ENCODE assay signal across 23 cellular contexts in the genomic region with DNA sequence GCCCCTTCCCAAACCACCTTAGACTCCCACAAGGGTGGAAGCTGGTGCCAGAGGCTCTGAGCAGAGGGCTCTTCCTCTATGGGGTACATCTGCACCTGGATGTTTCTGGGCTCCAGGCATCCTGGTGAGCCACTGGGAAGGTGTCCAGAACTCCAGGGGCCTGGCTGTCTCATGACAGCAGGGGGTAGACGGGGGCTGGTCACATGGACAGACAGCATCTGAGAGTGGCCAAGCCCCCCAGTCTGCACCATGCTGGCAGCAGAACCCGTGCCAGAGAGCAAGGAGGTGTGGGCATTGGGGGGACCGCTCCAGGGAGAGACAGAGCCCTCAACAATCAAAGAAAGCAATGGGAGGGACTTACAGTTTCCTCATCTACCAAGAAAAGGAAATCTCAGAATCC. TPM values are rescaled to one million over a fixed set of nuclear protein-coding genes. Genes with fewer than 3 reads are reported as not detected.
DNase-seq lines count a peak whose midpoint lies in the region; ATAC-seq and TF ChIP-seq lines count a peak whose summit lies in the region.
"Had no signal": no experiment of that assay in that cellular context is flagged by ENCODE, and none has a peak within 500 bp of the region (broad histone marks: within the 10 kb centered on the region; RNA-seq: fewer than 3 reads in every experiment).

No MANE protein-coding gene starts in this region.

- 75 to 82% methylated on average over 3 of the region's 3 CpGs for WGBS in GM23248 (ENCODE audit: low coverage in 1 of 2, low lambda C conversion rate in 2 of 2, missing lambda C conversion rate in 2 of 2), 2 experiments

- no peaks in the 10 kb centered on the region for H3K79me2 ChIP-seq in GM23248 (ENCODE audit: insufficient read depth)

- H3K4me1 Mint-ChIP-seq in T-helper 17 cell (peaks cover 22% of the 10 kb centered on the region), WTC11 (peaks cover 3% of the 10 kb centered on the region; the same call in 1 of the 2 replicates)
- peaks cover 36% of the 10 kb centered on the region for H3K4me1 Mint-ChIP-seq in stimulated activated effector memory CD8-positive, alpha-beta T cell treated with anti-CD3 and anti-CD28 coated beads, Interleukin-12 subunit alpha, Interleukin-12 subunit beta, amount 100 ng/mL, for 72 hours

- no peak for DNase-seq in GM23248
- peak; percentile 7 for DNase-seq in MG63
- DNase-seq in T-helper 17 cell: no peak
- DNase-seq in stimulated activated effector memory CD8-positive, alpha-beta T cell treated with anti-CD3 and anti-CD28 coated beads, Interleukin-12 subunit alpha, Interleukin-12 subunit beta, amount 100 ng/mL, for 72 hours (ENCODE audit: low spot score in 2 of 2): no peak
- no peak for DNase-seq in WTC11 (ENCODE audit: low spot score)
- DNase-seq in stimulated activated naive CD4-positive, alpha-beta T cell treated with Interleukin-2 at 50 U/mL for 16 hours (lab: John Stamatoyannopoulos, UW): no peak
- no peak for DNase-seq in NCI-H2196 treated with DMSO at 0.1 percent for 48 hours (lab: John Stamatoyannopoulos, UW; ENCODE audit: unreplicated experiment)
- DNase-seq: C1 segment of cervical spinal cord; CD8-positive, alpha-beta T cell; DMS79 treated with DMSO at 0.1 percent for 48 hours; HCEC 1CT; KG1; NCI-H1048; NCI-H1436; NCI-H1930; NCI-H226; NCI-H524 treated with DMSO at 0.1 percent for 48 hours; Peyer's patch; SHP77 treated with DMSO at 0.1 percent for 48 hours; T-helper 1 cell had no signal

- in situ Hi-C loops in GM23248 (cut with MboI): no loop called here

- H3F3A ChIP-seq in GM23248 (ENCODE audit: insufficient read depth): peaks cover 15% of the 10 kb centered on the region; the same call in 1 of the 2 replicates

- H3K27ac ChIP-seq in GM23248: no peak overlapping the region
- H3K27ac ChIP-seq: Peyer's patch had no signal

- CTCF ChIA-PET in WTC11 (lab: Charles Lee): no interaction called here

- ATAC-seq in T-helper 17 cell: peak; percentile 28
- no peak for ATAC-seq in stimulated activated effector memory CD8-positive, alpha-beta T cell treated with anti-CD3 and anti-CD28 coated beads, Interleukin-12 subunit alpha, Interleukin-12 subunit beta, amount 100 ng/mL, for 72 hours
- no peak for ATAC-seq in WTC11
- ATAC-seq: CD8-positive, alpha-beta T cell had no signal

- no peaks in the 10 kb centered on the region for H3K9me3 ChIP-seq in GM23248 (ENCODE audit: low read depth)
- no peaks in the 10 kb centered on the region for H3K9me3 ChIP-seq in MG63
- H3K9me3 ChIP-seq in T-helper 17 cell (ENCODE audit: control insufficient read depth, low read length, poor library complexity, severe bottlenecking): no peaks in the 10 kb centered on the region
- H3K9me3 ChIP-seq: Peyer's patch had no signal

- H3K27me3 Mint-ChIP-seq in T-helper 17 cell (no peaks in the 10 kb centered on the region), WTC11 (ENCODE audit: low read depth) (no peaks in the 10 kb centered on the region; the same call in 1 of the 2 replicates)

- POLR2A ChIA-PET in WTC11 (lab: Charles Lee): no interaction called here

- H3K4me1 ChIP-seq in GM23248 (ENCODE audit: insufficient read depth): peaks cover 10% of the 10 kb centered on the region
- H3K4me1 ChIP-seq: Peyer's patch had no signal

- H4K20me1 ChIP-seq in GM23248 (ENCODE audit: insufficient read depth): no peaks in the 10 kb centered on the region

- no peak overlapping the region for H2AFZ ChIP-seq in GM23248

- peak overlapping the region; percentile 31 for H3K4me2 ChIP-seq in GM23248 (ENCODE audit: unreplicated experiment)

- no peak overlapping the region for H3K9ac ChIP-seq in GM23248

- H3K4me3 Mint-ChIP-seq in T-helper 17 cell (no peak overlapping the region), WTC11 (no peak overlapping the region)
- H3K4me3 Mint-ChIP-seq in stimulated activated effector memory CD8-positive, alpha-beta T cell treated with anti-CD3 and anti-CD28 coated beads, Interleukin-12 subunit alpha, Interleukin-12 subunit beta, amount 100 ng/mL, for 72 hours: no peak overlapping the region
- H3K4me3 Mint-ChIP-seq: CD8-positive, alpha-beta T cell had no signal

- no peak for TF ChIP-seq CTCF in WTC11 (IDR thresholded peaks at IDR 0.05)

- H3K4me3 ChIP-seq in GM23248 (no peak overlapping the region), MG63 (no peak overlapping the region)
- H3K4me3 ChIP-seq: Peyer's patch had no signal

- H3K27ac Mint-ChIP-seq in T-helper 17 cell: peak overlapping the region; percentile 32
- peak overlapping the region; percentile 23 for H3K27ac Mint-ChIP-seq in stimulated activated effector memory CD8-positive, alpha-beta T cell treated with anti-CD3 and anti-CD28 coated beads, Interleukin-12 subunit alpha, Interleukin-12 subunit beta, amount 100 ng/mL, for 72 hours
- H3K27ac Mint-ChIP-seq in WTC11: no peak overlapping the region
- H3K27ac Mint-ChIP-seq: CD8-positive, alpha-beta T cell had no signal

- no peaks in the 10 kb centered on the region for H3K9me3 Mint-ChIP-seq in stimulated activated effector memory CD8-positive, alpha-beta T cell treated with anti-CD3 and anti-CD28 coated beads, Interleukin-12 subunit alpha, Interleukin-12 subunit beta, amount 100 ng/mL, for 72 hours
- H3K9me3 Mint-ChIP-seq in WTC11: peaks cover 26% of the 10 kb centered on the region

- H3K36me3 Mint-ChIP-seq in T-helper 17 cell (ENCODE audit: low read depth) (peaks cover 4% of the 10 kb centered on the region), WTC11 (peaks cover 14% of the 10 kb centered on the region)
- H3K36me3 Mint-ChIP-seq in stimulated activated effector memory CD8-positive, alpha-beta T cell treated with anti-CD3 and anti-CD28 coated beads, Interleukin-12 subunit alpha, Interleukin-12 subunit beta, amount 100 ng/mL, for 72 hours: peaks cover 14% of the 10 kb centered on the region
- H3K36me3 Mint-ChIP-seq: CD8-positive, alpha-beta T cell had no signal

- no peaks in the 10 kb centered on the region for H3K9me2 ChIP-seq in GM23248 (ENCODE audit: insufficient read depth)

- H3K27me3 ChIP-seq in GM23248 (replicated peaks; ENCODE audit: insufficient read depth) (no peaks in the 10 kb centered on the region), MG63 (no peaks in the 10 kb centered on the region)
- H3K27me3 ChIP-seq: Peyer's patch had no signal

- no peaks in the 10 kb centered on the region for H3K36me3 ChIP-seq in GM23248 (ENCODE audit: low read depth)
- H3K36me3 ChIP-seq in MG63: no peaks in the 10 kb centered on the region
- H3K36me3 ChIP-seq: Peyer's patch had no signal

TF ChIP-seq in WTC11, 78 proteins besides CTCF, POLR2A, EP300 and RAD21 (continues in another document):
- TF ChIP-seq TEAD4 (CRISPR knock-in tag; IDR thresholded peaks at IDR 0.05) (no peak), MYBL2 (CRISPR knock-in tag; IDR thresholded peaks at IDR 0.05) (no peak), NFATC4 (CRISPR knock-in tag; IDR thresholded peaks at IDR 0.05) (no peak), CDX4 (CRISPR knock-in tag; IDR thresholded peaks at IDR 0.05; ENCODE audit: borderline replicate concordance) (no peak), NFYB (CRISPR knock-in tag; conservative IDR thresholded peaks at IDR 0.05; ENCODE audit: low read depth) (no peak), CREB1 (CRISPR knock-in tag; IDR thresholded peaks at IDR 0.05) (no peak), ESRRA (CRISPR knock-in tag; IDR thresholded peaks at IDR 0.05; ENCODE audit: borderline replicate concordance) (no peak)
- TF ChIP-seq, protein P1, sequence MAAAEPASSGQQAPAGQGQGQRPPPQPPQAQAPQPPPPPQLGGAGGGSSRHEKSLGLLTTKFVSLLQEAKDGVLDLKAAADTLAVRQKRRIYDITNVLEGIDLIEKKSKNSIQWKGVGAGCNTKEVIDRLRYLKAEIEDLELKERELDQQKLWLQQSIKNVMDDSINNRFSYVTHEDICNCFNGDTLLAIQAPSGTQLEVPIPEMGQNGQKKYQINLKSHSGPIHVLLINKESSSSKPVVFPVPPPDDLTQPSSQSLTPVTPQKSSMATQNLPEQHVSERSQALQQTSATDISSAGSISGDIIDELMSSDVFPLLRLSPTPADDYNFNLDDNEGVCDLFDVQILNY (CRISPR knock-in tag; IDR thresholded peaks at IDR 0.05): no peak
- TF ChIP-seq, protein P2, sequence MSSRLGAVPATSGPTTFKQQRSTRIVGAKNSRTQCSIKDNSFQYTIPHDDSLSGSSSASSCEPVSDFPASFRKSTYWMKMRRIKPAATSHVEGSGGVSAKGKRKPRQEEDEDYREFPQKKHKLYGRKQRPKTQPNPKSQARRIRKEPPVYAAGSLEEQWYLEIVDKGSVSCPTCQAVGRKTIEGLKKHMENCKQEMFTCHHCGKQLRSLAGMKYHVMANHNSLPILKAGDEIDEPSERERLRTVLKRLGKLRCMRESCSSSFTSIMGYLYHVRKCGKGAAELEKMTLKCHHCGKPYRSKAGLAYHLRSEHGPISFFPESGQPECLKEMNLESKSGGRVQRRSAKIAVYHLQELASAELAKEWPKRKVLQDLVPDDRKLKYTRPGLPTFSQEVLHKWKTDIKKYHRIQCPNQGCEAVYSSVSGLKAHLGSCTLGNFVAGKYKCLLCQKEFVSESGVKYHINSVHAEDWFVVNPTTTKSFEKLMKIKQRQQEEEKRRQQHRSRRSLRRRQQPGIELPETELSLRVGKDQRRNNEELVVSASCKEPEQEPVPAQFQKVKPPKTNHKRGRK (CRISPR knock-in tag; IDR thresholded peaks at IDR 0.05; ENCODE audit: borderline replicate concordance): no peak

RNA-seq across cellular contexts. Expression of gene ZFYVE28, which starts 39.5 kb away (rescaled TPM):
- total RNA-seq in GM23248 (2014; rRNA removed; shearing (Covaris generic)): 8.9 and 9.6 TPM in 2 replicates
- polyA plus RNA-seq in GM23248 (2016; fragmentation: Nextera tagmentation; extraction: Ambion mirVana): 4.6 and 4.8 TPM in 2 replicates
- 1.5 and 3.1 TPM in 2 replicates for total RNA-seq in MG63 (2014; rRNA removed; shearing (Covaris generic); ENCODE audit: low replicate concordance)
- total RNA-seq in T-helper 17 cell (10 to 100 TPM; 49.4 to 63.6 TPM), WTC11 (2021) (4.5 to 7.8 TPM (median 6.0 TPM) in 3 replicates)

RNA-seq across cellular contexts. Expression of gene CFAP99, which starts 39.9 kb away (rescaled TPM):
- total RNA-seq in GM23248 (2014; rRNA removed; shearing (Covaris generic)): not detected in 2 replicates
- not detected in 2 replicates for polyA plus RNA-seq in GM23248 (2016; fragmentation: Nextera tagmentation; extraction: Ambion mirVana)
- not detected in 2 replicates for total RNA-seq in MG63 (2014; rRNA removed; shearing (Covaris generic); ENCODE audit: low replicate concordance)
- total RNA-seq in T-helper 17 cell (under 1 TPM; 0.32 to 0.63 TPM), WTC11 (2021) (0.23 to 0.41 TPM in 2 of 3 replicates, not detected in the other)
- total RNA-seq: A673, H1, OCI-LY7 had no signal
- polyA plus RNA-seq: H1 had no signal
